ENCODE assay signal across 1 cellular context in the genomic region with DNA sequence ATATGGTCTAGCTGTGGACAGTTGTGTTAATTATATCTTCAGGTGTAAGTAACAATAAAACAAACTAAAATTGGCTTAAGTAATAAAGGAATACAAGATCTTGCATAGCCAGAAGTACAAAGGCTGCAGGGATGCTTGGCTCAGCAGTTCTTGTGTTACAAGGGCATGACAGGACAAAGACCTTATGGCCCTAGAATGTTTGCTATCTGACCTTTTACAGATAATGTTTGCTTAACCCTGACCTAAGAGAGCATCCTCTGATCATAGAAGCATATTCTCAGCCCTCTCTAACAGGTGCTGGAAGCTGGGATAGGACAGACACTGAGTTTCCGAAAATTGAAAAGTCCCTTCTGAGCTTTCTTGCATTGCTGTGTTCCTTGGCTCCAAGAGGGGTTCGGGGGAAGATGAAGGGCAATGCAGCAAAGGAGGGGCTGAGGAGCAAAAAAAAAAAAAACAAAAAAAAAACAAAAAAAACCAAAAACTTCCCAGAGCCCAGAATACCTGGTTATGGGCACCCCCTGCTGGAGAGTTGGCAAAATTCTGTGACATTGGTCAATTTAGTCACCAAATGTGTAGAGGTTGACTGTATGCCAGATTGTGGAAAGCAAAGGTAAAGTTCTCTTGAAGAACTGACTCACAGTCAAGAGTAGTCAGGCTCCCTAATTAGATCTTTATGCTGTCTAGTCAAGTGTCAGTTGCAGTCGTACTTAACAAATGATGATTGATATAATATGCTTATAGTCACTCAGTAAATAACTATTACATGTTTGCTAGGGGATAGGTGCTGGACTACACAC.
TF ChIP-seq lines count a peak whose summit lies in the region.

No MANE protein-coding gene starts in this region.

TF ChIP-seq in H1, 55 proteins besides CTCF, POLR2A, EP300 and RAD21:
- TF ChIP-seq CREB1 (IDR thresholded peaks at IDR 0.05) (no peak), NRF1 (IDR thresholded peaks at IDR 0.05; ENCODE audit: low read depth, low read length) (no peak), SP2 (IDR thresholded peaks at IDR 0.05; ENCODE audit: low read length) (no peak), ASH2L (IDR thresholded peaks at IDR 0.05; ENCODE audit: low read length) (no peak), JUN (IDR thresholded peaks at IDR 0.05; ENCODE audit: low read depth, low read length) (no peak), SRF (IDR thresholded peaks at IDR 0.05; ENCODE audit: low read depth, low read length) (no peak), BRCA1 (IDR thresholded peaks at IDR 0.05; ENCODE audit: low read depth, low read length) (no peak), POU5F1 (IDR thresholded peaks at IDR 0.05; ENCODE audit: low read depth, low read length) (no peak), RNF2 (IDR thresholded peaks at IDR 0.05; ENCODE audit: borderline replicate concordance, low read depth, low read length, missing control alignments, poor library complexity, severe bottlenecking) (no peak), CEBPB (IDR thresholded peaks at IDR 0.05; ENCODE audit: low read depth, low read length) (no peak), GTF2F1 (IDR thresholded peaks at IDR 0.05; ENCODE audit: borderline replicate concordance, low read depth, low read length) (no peak), POLR2AphosphoS5 (IDR thresholded peaks at IDR 0.05; ENCODE audit: low read depth, low read length) (no peak), MAFK (IDR thresholded peaks at IDR 0.05; ENCODE audit: low read depth, low read length) (no peak), NANOG (IDR thresholded peaks at IDR 0.05; ENCODE audit: insufficient read depth, low read depth, low read length, poor library complexity, severe bottlenecking) (no peak), KDM1A (IDR thresholded peaks at IDR 0.05; ENCODE audit: borderline replicate concordance, low read length) (no peak), RBBP5 (IDR thresholded peaks at IDR 0.05; ENCODE audit: borderline replicate concordance, low read depth, low read length) (no peak)
- TF ChIP-seq, protein P1, sequence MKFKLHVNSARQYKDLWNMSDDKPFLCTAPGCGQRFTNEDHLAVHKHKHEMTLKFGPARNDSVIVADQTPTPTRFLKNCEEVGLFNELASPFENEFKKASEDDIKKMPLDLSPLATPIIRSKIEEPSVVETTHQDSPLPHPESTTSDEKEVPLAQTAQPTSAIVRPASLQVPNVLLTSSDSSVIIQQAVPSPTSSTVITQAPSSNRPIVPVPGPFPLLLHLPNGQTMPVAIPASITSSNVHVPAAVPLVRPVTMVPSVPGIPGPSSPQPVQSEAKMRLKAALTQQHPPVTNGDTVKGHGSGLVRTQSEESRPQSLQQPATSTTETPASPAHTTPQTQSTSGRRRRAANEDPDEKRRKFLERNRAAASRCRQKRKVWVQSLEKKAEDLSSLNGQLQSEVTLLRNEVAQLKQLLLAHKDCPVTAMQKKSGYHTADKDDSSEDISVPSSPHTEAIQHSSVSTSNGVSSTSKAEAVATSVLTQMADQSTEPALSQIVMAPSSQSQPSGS (IDR thresholded peaks at IDR 0.05; ENCODE audit: low read length), result no peak
